ENCODE assay signal across 1 cellular context in genomic region chr9:110016340-110016739, GRCh38.
A peak's percentile ranks its signal among the peaks of the same experiment; 100 is the strongest.
TF ChIP-seq lines count a peak whose summit lies in the region.

No MANE protein-coding gene starts in this region.

TF ChIP-seq in SK-N-SH, 30 proteins besides CTCF, POLR2A, EP300 and RAD21 (continued from another document):
- TF ChIP-seq REST (IDR thresholded peaks at IDR 0.05; ENCODE audit: low read depth, low read length) (no peak; the same call in 1 of the 2 replicates), POLR2AphosphoS5 (IDR thresholded peaks at IDR 0.05; ENCODE audit: low read depth, low read length) (peak; percentile 21; the same call in 1 of the 2 replicates), JUND (IDR thresholded peaks at IDR 0.05) (peak; percentile 79), ELF1 (IDR thresholded peaks at IDR 0.05) (no peak), SIN3A (IDR thresholded peaks at IDR 0.05; ENCODE audit: borderline replicate concordance, low read depth, low read length) (0 out of 2 replicates have a peak, but pooled peaks have one; percentile 33), TEAD4 (IDR thresholded peaks at IDR 0.05; ENCODE audit: borderline replicate concordance, insufficient read depth) (peak; percentile 8; the same call in 1 of the 2 replicates), RXRA (IDR thresholded peaks at IDR 0.05; ENCODE audit: borderline replicate concordance, low read depth) (peak; percentile 79; the same call in 1 of the 2 replicates)
